18 cellular contexts compared by ENCODE assay signal in the genomic region with DNA sequence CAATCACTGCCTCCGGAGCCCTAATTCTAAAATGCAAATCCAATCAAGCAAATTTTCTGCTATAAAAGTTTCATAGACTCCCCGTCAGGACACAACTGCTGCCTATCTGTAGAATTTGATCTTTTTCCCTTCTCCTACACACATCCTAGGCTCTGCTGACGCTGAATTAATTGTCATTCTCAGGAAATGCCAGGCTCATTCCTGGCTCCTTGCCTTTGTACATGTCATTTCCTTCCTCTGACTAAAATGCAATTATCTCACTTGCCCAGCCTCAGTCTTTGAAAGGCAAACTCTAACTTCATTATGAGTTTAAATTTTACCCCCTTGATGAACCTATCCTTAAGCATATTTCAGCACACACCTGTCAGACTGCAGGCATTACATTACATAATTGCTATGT.
"Had no signal": no experiment of that assay in that cellular context is flagged by ENCODE, and none has a peak within 500 bp of the region (broad histone marks: within the 10 kb centered on the region; RNA-seq: fewer than 3 reads in every experiment).

No MANE protein-coding gene starts in this region.

- H3K9ac ChIP-seq: parathyroid adenoma had no signal

- H3K36me3 ChIP-seq: lower lobe of right lung, thyroid gland had no signal

- H3K4me1 ChIP-seq: lower lobe of right lung, parathyroid adenoma, thyroid gland had no signal

- H3K4me3 Mint-ChIP-seq: activated CD4-positive, alpha-beta memory T cell treated with anti-CD3 and anti-CD28 coated beads, Interleukin-2, amount 10 ng/mL, durations not matched to agents 7 days and 5 days; activated CD8-positive, alpha-beta memory T cell treated with anti-CD3 and anti-CD28 coated beads, Interleukin-2, amount 10 ng/mL, durations not matched to agents 7 days and 5 days; brain; mesothelial cell of epicardium; nephron had no signal

- H3K27ac Mint-ChIP-seq: activated CD4-positive, alpha-beta memory T cell treated with anti-CD3 and anti-CD28 coated beads, Interleukin-2, amount 10 ng/mL, durations not matched to agents 7 days and 5 days; activated CD8-positive, alpha-beta memory T cell treated with anti-CD3 and anti-CD28 coated beads, Interleukin-2, amount 10 ng/mL, durations not matched to agents 7 days and 5 days; activated T-helper 2 cell treated with anti-CD3 and anti-CD28 coated beads, Interferon-gamma antibody, Interleukin-2, Interleukin-4, amounts not matched to agents 10 μg/mL and 5 μg/mL and 100 μg/mL, durations not matched to agents 14 hours and 24 hours and 36 hours; brain; mesothelial cell of epicardium; nephron had no signal

- H3K27ac ChIP-seq: lower lobe of right lung, parathyroid adenoma, thyroid gland had no signal

- H3K79me2 ChIP-seq: parathyroid adenoma had no signal

- H3K27me3 ChIP-seq: thyroid gland had no signal

- H3K4me1 Mint-ChIP-seq: activated CD4-positive, alpha-beta memory T cell treated with anti-CD3 and anti-CD28 coated beads, Interleukin-2, amount 10 ng/mL, durations not matched to agents 7 days and 5 days; activated CD8-positive, alpha-beta memory T cell treated with anti-CD3 and anti-CD28 coated beads, Interleukin-2, amount 10 ng/mL, durations not matched to agents 7 days and 5 days; brain; mesothelial cell of epicardium; nephron had no signal

- DNase-seq: activated CD4-positive, alpha-beta memory T cell treated with anti-CD3 and anti-CD28 coated beads, Interleukin-2, amount 10 ng/mL, durations not matched to agents 7 days and 5 days; activated CD4-positive, alpha-beta T cell treated with anti-CD3 and anti-CD28 coated beads for 48 hours; activated CD4-positive, CD25-positive, alpha-beta regulatory T cell; activated CD8-positive, alpha-beta memory T cell treated with anti-CD3 and anti-CD28 coated beads, Interleukin-2, amount 10 ng/mL, durations not matched to agents 7 days and 5 days; activated naive CD4-positive, alpha-beta T cell treated with Interleukin-2 at 50 U/mL for 16 hours; activated T-cell treated with anti-CD3 and anti-CD28 coated beads, Interleukin-2, amount 50 U/mL, for 1 hour; effector memory CD4-positive, alpha-beta T cell; foreskin fibroblast; hippocampal formation; lower lobe of right lung; stimulated activated CD8-positive, alpha-beta memory T cell treated with anti-CD3 and anti-CD28 coated beads, Interleukin-4, amount 100 ng/mL, for 48 hours; stimulated activated naive CD4-positive, alpha-beta T cell treated with Interleukin-2 at 50 U/mL for 16 hours; thyroid gland had no signal

- H3K4me3 ChIP-seq: lower lobe of right lung, thyroid gland had no signal

- H3K27me3 Mint-ChIP-seq: activated CD4-positive, alpha-beta memory T cell treated with anti-CD3 and anti-CD28 coated beads, Interleukin-2, amount 10 ng/mL, durations not matched to agents 7 days and 5 days; activated CD8-positive, alpha-beta memory T cell treated with anti-CD3 and anti-CD28 coated beads, Interleukin-2, amount 10 ng/mL, durations not matched to agents 7 days and 5 days had no signal

- ATAC-seq: activated CD8-positive, alpha-beta memory T cell treated with anti-CD3 and anti-CD28 coated beads, Interleukin-2, amount 10 ng/mL, durations not matched to agents 7 days and 5 days; lower lobe of right lung had no signal

- H3K9me3 Mint-ChIP-seq: activated CD4-positive, alpha-beta memory T cell treated with anti-CD3 and anti-CD28 coated beads, Interleukin-2, amount 10 ng/mL, durations not matched to agents 7 days and 5 days had no signal

- H3K9me3 ChIP-seq: thyroid gland had no signal

- H2AFZ ChIP-seq: parathyroid adenoma had no signal

- H3K36me3 Mint-ChIP-seq: activated CD8-positive, alpha-beta memory T cell treated with anti-CD3 and anti-CD28 coated beads, Interleukin-2, amount 10 ng/mL, durations not matched to agents 7 days and 5 days; brain; mesothelial cell of epicardium had no signal
